Comparison of ENCODE assay signal across 1 cellular context in genomic region chr17:80195671-80196529, GRCh38.
TF ChIP-seq lines count a peak whose summit lies in the region.

No MANE protein-coding gene starts in this region.

TF ChIP-seq in HEK293, 187 proteins besides CTCF, POLR2A, EP300 and RAD21 (continued from another document):
- peak; percentile 63; the same call in 1 of the 2 replicates for TF ChIP-seq KLF17 (tag by site-specific recombination; IDR thresholded peaks at IDR 0.05)
- TF ChIP-seq ZSCAN18 (tag by site-specific recombination; IDR thresholded peaks at IDR 0.05) = no peak
- peak; percentile 82 for TF ChIP-seq ZNF654 (tag by site-specific recombination; IDR thresholded peaks at IDR 0.05; ENCODE audit: low read depth)
